In genomic region chr13:61180245-61180644, GRCh38 we compare ENCODE assay signal across 18 cellular contexts.
"Had no signal": no experiment of that assay in that cellular context is flagged by ENCODE, and none has a peak within 500 bp of the region (broad histone marks: within the 10 kb centered on the region; RNA-seq: fewer than 3 reads in every experiment).

No MANE protein-coding gene starts in this region.

- H3K4me3 ChIP-seq: prostate gland, smooth muscle cell, stomach, upper lobe of right lung had no signal

- H3K4me2 ChIP-seq: smooth muscle cell had no signal

- H3K27me3 ChIP-seq: stomach, upper lobe of right lung had no signal

- ATAC-seq: left lobe of liver, T-helper 17 cell, upper lobe of right lung had no signal

- DNase-seq: activated CD4-positive, alpha-beta T cell treated with anti-CD3 and anti-CD28 coated beads for 1 hour; activated CD8-positive, alpha-beta memory T cell treated with anti-CD3 and anti-CD28 coated beads for 24 hours; activated CD8-positive, alpha-beta memory T cell treated with anti-CD3 and anti-CD28 coated beads, Interleukin-2, amount 50 U/mL, for 48 hours; activated effector memory CD4-positive, alpha-beta T cell treated with Interleukin-2 at 50 U/mL for 16 hours; activated T-cell treated with anti-CD3 and anti-CD28 coated beads, Interleukin-2, amount 50 U/mL, for 48 hours; effector CD8-positive, alpha-beta T cell; hippocampal formation; mammary epithelial cell; midbrain; nephron progenitor cell; stimulated activated CD4-positive, alpha-beta T cell treated with anti-CD3 and anti-CD28 coated beads, Interleukin-4, amount 100 ng/mL, for 1 hour; stomach; T-helper 17 cell; upper lobe of right lung had no signal

- H3K27ac ChIP-seq: prostate gland, stomach, upper lobe of right lung, VCaP had no signal

- H3K36me3 ChIP-seq: prostate gland, stomach, upper lobe of right lung had no signal

- H3K4me1 ChIP-seq: prostate gland, stomach, upper lobe of right lung had no signal

- H3K9me3 ChIP-seq: prostate gland, stomach, upper lobe of right lung had no signal
